Comparison of ENCODE assay signal across 9 cellular contexts in the genomic region with DNA sequence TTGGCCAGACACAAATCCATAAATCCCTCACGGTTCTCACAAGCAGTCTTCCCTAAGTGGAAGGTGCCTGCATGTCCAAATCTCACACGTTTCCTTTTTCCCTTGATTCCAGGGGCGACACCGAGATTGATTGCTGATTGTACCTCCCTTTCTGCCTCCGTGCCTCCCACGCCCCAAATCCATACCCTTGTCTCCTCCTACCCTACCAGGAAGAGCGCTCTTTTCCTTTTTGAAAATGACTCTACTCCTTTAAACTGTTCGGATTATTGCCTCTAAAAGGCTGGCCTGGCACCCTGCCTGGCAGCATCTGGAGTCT. TPM values are rescaled to one million over a fixed set of nuclear protein-coding genes. Genes with fewer than 3 reads are reported as not detected.
DNase-seq lines count a peak whose midpoint lies in the region; ATAC-seq and TF ChIP-seq lines count a peak whose summit lies in the region.
"Had no signal": no experiment of that assay in that cellular context is flagged by ENCODE, and none has a peak within 500 bp of the region (broad histone marks: within the 10 kb centered on the region; RNA-seq: fewer than 3 reads in every experiment).

No MANE protein-coding gene starts in this region.

- TF ChIP-seq CTCF in fibroblast of pulmonary artery (IDR thresholded peaks at IDR 0.05; ENCODE audit: low read length, missing control alignments), result no peak

- no peak overlapping the region for H3K4me3 Mint-ChIP-seq in T-helper 17 cell

- DNase-seq in NCI-H2081 (lab: John Stamatoyannopoulos, UW) (peak; percentile 36 to 55), NCI-H2081 treated with DMSO at 0.1 percent for 48 hours (lab: John Stamatoyannopoulos, UW) (no peak), T-helper 17 cell (no peak), fibroblast of pulmonary artery (ENCODE audit: low read depth) (no peak)
- no peak for DNase-seq in stimulated activated CD4-positive, alpha-beta T cell treated with anti-CD3 and anti-CD28 coated beads, Interleukin-4, amount 100 ng/mL, for 1 hour
- no peak for DNase-seq in stimulated activated CD8-positive, alpha-beta memory T cell treated with anti-CD3 and anti-CD28 coated beads, Interleukin-4, amount 100 ng/mL, for 48 hours
- DNase-seq: 8988T had no signal

- H3K9ac ChIP-seq in skeletal muscle satellite cell (ENCODE audit: low read depth, low read length), result peak overlapping the region; percentile 87

- H3K4me1 ChIP-seq in skeletal muscle satellite cell (ENCODE audit: control insufficient read depth, insufficient read depth, low read length), result peaks cover 68% of the 10 kb centered on the region

- no peaks in the 10 kb centered on the region for H3K27me3 ChIP-seq in skeletal muscle satellite cell (ENCODE audit: control insufficient read depth, insufficient read depth, low read length)

- peaks cover 80% of the 10 kb centered on the region for H3K27me3 Mint-ChIP-seq in T-helper 17 cell

- peaks cover 93% of the 10 kb centered on the region for H3K36me3 ChIP-seq in skeletal muscle satellite cell (ENCODE audit: insufficient read depth, low read length)

- no peaks in the 10 kb centered on the region for H3K9me3 ChIP-seq in T-helper 17 cell (ENCODE audit: control insufficient read depth, low read length, poor library complexity, severe bottlenecking)
- no peaks in the 10 kb centered on the region for H3K9me3 ChIP-seq in skeletal muscle satellite cell (replicated peaks; ENCODE audit: low read length)

- H3K4me2 ChIP-seq in skeletal muscle satellite cell (ENCODE audit: low read length), result peak overlapping the region; percentile 95

- ATAC-seq in T-helper 17 cell (no peak), GM19328 (IDR thresholded peaks at IDR 0.05; ENCODE audit: unreplicated experiment) (no peak)

- H3K27ac Mint-ChIP-seq in T-helper 17 cell, result peak overlapping the region; percentile 56

- peaks cover 8% of the 10 kb centered on the region for H3K36me3 Mint-ChIP-seq in T-helper 17 cell (ENCODE audit: low read depth)

- peaks cover 25% of the 10 kb centered on the region for H3K4me1 Mint-ChIP-seq in T-helper 17 cell

- peak overlapping the region; percentile 20 for H3K4me3 ChIP-seq in fibroblast of pulmonary artery (replicated peaks; ENCODE audit: low read depth, low read length)
- H3K4me3 ChIP-seq in skeletal muscle satellite cell (ENCODE audit: low read length), result peak overlapping the region; percentile 96

RNA-seq across cellular contexts. Expression of a gene that starts 4.5 kb away (rescaled TPM):
- not detected for total RNA-seq in T-helper 17 cell
- 104 and 125 TPM in 2 replicates for total RNA-seq in skeletal muscle satellite cell (2012; rRNA removed)

Comparison
In these comparisons a context has a peak if more than half of its experiments do, and no peak if none do; other contexts are left out.
1. DNase-seq: peak in NCI-H2081 (2 of 2); none in NCI-H2081 treated with DMSO at 0.1 percent for 48 hours (single experiment), T-helper 17 cell (0 of 3), fibroblast of pulmonary artery (single experiment), stimulated activated CD4-positive, alpha-beta T cell treated with anti-CD3 and anti-CD28 coated beads, Interleukin-4, amount 100 ng/mL, for 1 hour (single experiment) and stimulated activated CD8-positive, alpha-beta memory T cell treated with anti-CD3 and anti-CD28 coated beads, Interleukin-4, amount 100 ng/mL, for 48 hours (single experiment).